ENCODE assay signal across 31 cellular contexts in genomic region chr9:13292158-13292557, GRCh38. TPM values are rescaled to one million over a fixed set of nuclear protein-coding genes. Genes with fewer than 3 reads are reported as not detected.
"Had no signal": no experiment of that assay in that cellular context is flagged by ENCODE, and none has a peak within 500 bp of the region (broad histone marks: within the 10 kb centered on the region; RNA-seq: fewer than 3 reads in every experiment).

No MANE protein-coding gene starts in this region.

- H3K4me3 ChIP-seq: MG63, PC-9, SJSA1 had no signal

- FAIRE-seq: RCC 7860 had no signal

- H2AFZ ChIP-seq: PC-9 had no signal

- H3K4me1 ChIP-seq: SJSA1 had no signal

- ATAC-seq: Panc1 had no signal

- H3K27ac ChIP-seq: PC-9, RWPE1, SJSA1 had no signal

- H3K36me3 ChIP-seq: MG63, SJSA1 had no signal

- DNase-seq: Kasumi-1, MG63, NCI-H1048, NCI-H1092 treated with DMSO at 0.1 percent for 48 hours, NCI-H1105 treated with DMSO at 0.1 percent for 48 hours, NCI-H1417, NCI-H1436, NCI-H146, NCI-H1694, NCI-H187, NCI-H1930, NCI-H2029 treated with DMSO at 0.1 percent for 48 hours, NCI-H2081 treated with DMSO at 0.1 percent for 48 hours, NCI-H2107, NCI-H2171, NCI-H226, NCI-H510A, NCI-H524, NCI-H526, NCI-H69, NCI-H748 treated with DMSO at 0.1 percent for 48 hours, PC-9, SHP77 treated with DMSO at 0.1 percent for 48 hours, SK-N-SH, SW 1271, T-helper 1 cell had no signal

- H3K9me3 ChIP-seq: SJSA1 had no signal

- H3K9ac ChIP-seq: SK-N-SH had no signal

- H3K27me3 ChIP-seq: MG63, SJSA1 had no signal

- H3K4me2 ChIP-seq: PC-9, SK-N-SH had no signal

RNA-seq across cellular contexts. Expression of gene MPDZ, which starts 12.7 kb away (rescaled TPM):
- total RNA-seq: OCI-LY7 had no signal
